2 cellular contexts compared by ENCODE assay signal in the genomic region with DNA sequence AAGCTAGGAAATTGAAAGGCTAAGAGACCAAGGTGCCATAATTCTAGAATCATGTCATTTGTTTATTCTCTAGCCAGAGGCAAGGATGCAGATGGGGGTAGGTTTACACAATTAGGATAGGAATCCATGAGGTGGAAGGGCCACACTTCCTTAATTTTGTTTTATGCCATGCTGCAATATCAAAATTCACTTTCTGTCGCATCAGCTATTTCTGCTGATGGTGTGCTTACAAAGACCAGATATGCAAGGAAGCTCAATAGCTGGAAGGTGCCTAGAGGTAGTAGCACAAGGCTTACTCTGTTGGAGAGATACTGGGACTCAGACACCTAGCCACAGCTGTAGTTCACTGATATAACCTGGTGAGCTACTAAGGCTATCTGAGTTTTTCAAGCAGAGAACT.
A peak's percentile ranks its signal among the peaks of the same experiment; 100 is the strongest.
TF ChIP-seq lines count a peak whose summit lies in the region.

No MANE protein-coding gene starts in this region.

TF ChIP-seq in HepG2, 621 proteins besides CTCF, POLR2A, EP300 and RAD21:
- TF ChIP-seq, protein P1, sequence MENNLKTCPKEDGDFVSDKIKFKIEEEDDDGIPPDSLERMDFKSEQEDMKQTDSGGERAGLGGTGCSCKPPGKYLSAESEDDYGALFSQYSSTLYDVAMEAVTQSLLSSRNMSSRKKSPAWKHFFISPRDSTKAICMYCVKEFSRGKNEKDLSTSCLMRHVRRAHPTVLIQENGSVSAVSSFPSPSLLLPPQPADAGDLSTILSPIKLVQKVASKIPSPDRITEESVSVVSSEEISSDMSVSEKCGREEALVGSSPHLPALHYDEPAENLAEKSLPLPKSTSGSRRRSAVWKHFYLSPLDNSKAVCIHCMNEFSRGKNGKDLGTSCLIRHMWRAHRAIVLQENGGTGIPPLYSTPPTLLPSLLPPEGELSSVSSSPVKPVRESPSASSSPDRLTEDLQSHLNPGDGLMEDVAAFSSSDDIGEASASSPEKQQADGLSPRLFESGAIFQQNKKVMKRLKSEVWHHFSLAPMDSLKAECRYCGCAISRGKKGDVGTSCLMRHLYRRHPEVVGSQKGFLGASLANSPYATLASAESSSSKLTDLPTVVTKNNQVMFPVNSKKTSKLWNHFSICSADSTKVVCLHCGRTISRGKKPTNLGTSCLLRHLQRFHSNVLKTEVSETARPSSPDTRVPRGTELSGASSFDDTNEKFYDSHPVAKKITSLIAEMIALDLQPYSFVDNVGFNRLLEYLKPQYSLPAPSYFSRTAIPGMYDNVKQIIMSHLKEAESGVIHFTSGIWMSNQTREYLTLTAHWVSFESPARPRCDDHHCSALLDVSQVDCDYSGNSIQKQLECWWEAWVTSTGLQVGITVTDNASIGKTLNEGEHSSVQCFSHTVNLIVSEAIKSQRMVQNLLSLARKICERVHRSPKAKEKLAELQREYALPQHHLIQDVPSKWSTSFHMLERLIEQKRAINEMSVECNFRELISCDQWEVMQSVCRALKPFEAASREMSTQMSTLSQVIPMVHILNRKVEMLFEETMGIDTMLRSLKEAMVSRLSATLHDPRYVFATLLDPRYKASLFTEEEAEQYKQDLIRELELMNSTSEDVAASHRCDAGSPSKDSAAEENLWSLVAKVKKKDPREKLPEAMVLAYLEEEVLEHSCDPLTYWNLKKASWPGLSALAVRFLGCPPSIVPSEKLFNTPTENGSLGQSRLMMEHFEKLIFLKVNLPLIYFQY (CRISPR knock-in tag; IDR thresholded peaks at IDR 0.05; ENCODE audit: borderline replicate concordance), result no peak
- TF ChIP-seq MAFF (IDR thresholded peaks at IDR 0.05; ENCODE audit: low read depth, low read length) (peak; percentile 90), ZNF644 (CRISPR knock-in tag; IDR thresholded peaks at IDR 0.05; ENCODE audit: low read depth) (no peak), ZNF543 (CRISPR knock-in tag; IDR thresholded peaks at IDR 0.05) (no peak), MAFK (conservative IDR thresholded peaks at IDR 0.05 in 1 of 2, IDR thresholded peaks at IDR 0.05 in 1 of 2; ENCODE audit: low read length in 2 of 2) (peak; percentile 86 to 91), NONO (IDR thresholded peaks at IDR 0.05) (no peak), NONO (CRISPR knock-in tag; conservative IDR thresholded peaks at IDR 0.05) (no peak)

TF ChIP-seq in H1, 55 proteins besides CTCF, POLR2A, EP300 and RAD21 (continued from another document):
- no peak for TF ChIP-seq CREB1 (IDR thresholded peaks at IDR 0.05)
